13 cellular contexts compared by ENCODE assay signal in genomic region chr4:1745697-1746096, GRCh38. TPM values are rescaled to one million over a fixed set of nuclear protein-coding genes. Genes with fewer than 3 reads are reported as not detected.
DNase-seq lines count a peak whose midpoint lies in the region; ATAC-seq, FAIRE-seq and TF ChIP-seq lines count a peak whose summit lies in the region.
"Had no signal": no experiment of that assay in that cellular context is flagged by ENCODE, and none has a peak within 500 bp of the region (broad histone marks: within the 10 kb centered on the region; RNA-seq: fewer than 3 reads in every experiment).

No MANE protein-coding gene starts in this region.

- H3K79me2 ChIP-seq in HepG2 (ENCODE audit: insufficient read depth, low read length) (no peaks in the 10 kb centered on the region), K562 (ENCODE audit: control insufficient read depth, insufficient read depth, low read length) (no peaks in the 10 kb centered on the region)

- H3K27me3 ChIP-seq in HepG2 (ENCODE audit: control insufficient read depth in 1 of 2, insufficient read depth in 2 of 2, low read length in 2 of 2) (no peaks in the 10 kb centered on the region), right lobe of liver (no peaks in the 10 kb centered on the region), K562 (ENCODE audit: control insufficient read depth in 2 of 2, insufficient read depth in 2 of 2, low read length in 2 of 2) (no peaks in the 10 kb centered on the region)
- H3K27me3 ChIP-seq: BE2C had no signal

- WGBS in HepG2 (ENCODE audit: low lambda C conversion rate): 84% methylated on average over 10 of the region's 12 CpGs
- WGBS in right lobe of liver (ENCODE audit: insufficient coverage, low coverage, low lambda C conversion rate, missing lambda C conversion rate): 69% methylated on average over 4 of the region's 12 CpGs
- WGBS in K562 (ENCODE audit: insufficient coverage, low coverage, missing lambda C conversion rate): 62% methylated on average over 9 of the region's 12 CpGs

- H3K4me1 ChIP-seq in HepG2 (ENCODE audit: insufficient read depth, low read length) (peaks cover 62% of the 10 kb centered on the region), right lobe of liver (peaks cover 0 to 17% (median 3%) of the 10 kb centered on the region in 4 donors), K562 (replicated peaks in 1 of 2; ENCODE audit: control insufficient read depth in 2 of 2, insufficient read depth in 2 of 2, low read length in 2 of 2) (peaks cover 0 to 70% of the 10 kb centered on the region in 2 experiments; a peak in 2 of 5 replicates)
- H3K4me1 ChIP-seq: BE2C had no signal

- H3K27ac ChIP-seq in HepG2 (ENCODE audit: extremely low read length, insufficient read depth, low read length) (no peak overlapping the region), right lobe of liver (peak overlapping the region in 1 of 3 donors; percentile 61), K562 (ENCODE audit: extremely low read depth, low read depth, low read length) (no peak overlapping the region)
- H3K27ac ChIP-seq: KMS-11 had no signal

- CTCF ChIA-PET in HepG2 (lab: Yijun Ruan, JAX; ENCODE audit: low intra/inter-chr PET ratio, low total read pairs) (interaction anchor here (0.7 to 7.5 kb wide), 4 partner anchors 36 to 68 kb away, joined by 3 to 179 read pairs (median 4); no protein-coding TSS in a partner anchor), K562 (lab: Yijun Ruan, JAX; ENCODE audit: low intra/inter-chr PET ratio) (interaction anchor here (6.2 kb wide), 1 partner anchor 64 kb away, joined by 94 read pairs; no protein-coding TSS in a partner anchor)

- H2AFZ ChIP-seq in HepG2 (ENCODE audit: low read length) (no peak overlapping the region), K562 (ENCODE audit: low read depth, low read length) (no peak overlapping the region)

- TF ChIP-seq EP300 in HepG2 (IDR thresholded peaks at IDR 0.05; ENCODE audit: low read depth in 2 of 2, low read length in 2 of 2) (no peak), HepG2 (CRISPR knock-in tag; IDR thresholded peaks at IDR 0.05; ENCODE audit: borderline replicate concordance) (no peak), Ishikawa (IDR thresholded peaks at IDR 0.05; ENCODE audit: borderline replicate concordance) (no peak), K562 (IDR thresholded peaks at IDR 0.05; ENCODE audit: low read length) (no peak)

- in situ Hi-C loops in HepG2 (cut with HindIII; ENCODE audit: extremely low pct_ligation_motif_present, low pct_unique_long_range_greater_than_20kb) (no loop called here), K562 (cut with MboI) (no loop called here)

- BruUV-seq in HepG2 (replicated peaks; lab: Mats Ljungman, UMichigan) (no TSS peak), K562 (replicated peaks; lab: Mats Ljungman, UMichigan) (no TSS peak)

- TF ChIP-seq RAD21 in HepG2 (CRISPR knock-in tag; IDR thresholded peaks at IDR 0.05) (no peak), Ishikawa (IDR thresholded peaks at IDR 0.05; ENCODE audit: low read depth) (no peak), K562 (CRISPR knock-in tag; conservative IDR thresholded peaks at IDR 0.05 in 1 of 2, IDR thresholded peaks at IDR 0.05 in 1 of 2) (no peak)

- FAIRE-seq in HepG2 (lab: Jason Lieb, UNC) (no peak), K562 (lab: Jason Lieb, UNC) (no peak)
- FAIRE-seq: D721Med, GM19239 had no signal

- no peaks in the 10 kb centered on the region for H3K9me3 ChIP-seq in HepG2 (ENCODE audit: low read length)
- H3K9me3 ChIP-seq in right lobe of liver: no peaks in the 10 kb centered on the region
- no peaks in the 10 kb centered on the region for H3K9me3 ChIP-seq in K562 (replicated peaks; ENCODE audit: control insufficient read depth, insufficient read depth, low read depth, low read length)
- H3K9me3 ChIP-seq: BE2C had no signal

- TF ChIP-seq CTCF in HepG2 (CRISPR knock-in tag; IDR thresholded peaks at IDR 0.05): no peak
- no peak for TF ChIP-seq CTCF in right lobe of liver (IDR thresholded peaks at IDR 0.05)
- TF ChIP-seq CTCF in K562 (IDR thresholded peaks at IDR 0.05 in 2 of 3, conservative IDR thresholded peaks at IDR 0.05 in 1 of 3; ENCODE audit: insufficient read depth in 2 of 3, low read depth in 1 of 3, low read length in 3 of 3): no peak

- H4K20me1 ChIP-seq in HepG2 (ENCODE audit: insufficient read depth, low read length) (no peaks in the 10 kb centered on the region), K562 (replicated peaks; ENCODE audit: control insufficient read depth, insufficient read depth, low read length) (no peaks in the 10 kb centered on the region)

- TF ChIP-seq POLR2A in HepG2 (IDR thresholded peaks at IDR 0.05; ENCODE audit: insufficient read depth in 1 of 2, low read depth in 2 of 2, low read length in 2 of 2): no peak
- TF ChIP-seq POLR2A in right lobe of liver (IDR thresholded peaks at IDR 0.05): no peak
- TF ChIP-seq POLR2A in K562 (conservative IDR thresholded peaks at IDR 0.05): peak; percentile 46; the same call in 1 of the 2 replicates

- POLR2A ChIA-PET in HepG2 (lab: Yijun Ruan, JAX): interaction anchor here (0.8 to 5.7 kb wide), 4 partner anchors 21 to 119 kb away, joined by 3 to 45 read pairs (median 19); no protein-coding TSS in a partner anchor
- POLR2A ChIA-PET in K562 (lab: Yijun Ruan, JAX): interaction anchor here (0.9 to 1.4 kb wide), 4 partner anchors 9 to 49 kb away, joined by 3 to 4 read pairs (median 4); partner anchors contain the start of genes TACC3 and TMEM129

- intact Hi-C loops in HepG2 (cut with micrococcal nuclease; ENCODE audit: unreplicated experiment): loop anchor here (1.0 to 5.0 kb wide), 5 partner anchors 21 to 167 kb away; no protein-coding TSS in a partner anchor
- intact Hi-C loops in right lobe of liver (cut with DNase I): loop anchor here in 1 of 2 donors (5.0 to 10.0 kb wide), 2 partner anchors 67 to 159 kb away; no protein-coding TSS in a partner anchor
- intact Hi-C loops in K562 (cut with micrococcal nuclease): loop anchor here (5.0 kb wide), 2 partner anchors 162 to 442 kb away; no protein-coding TSS in a partner anchor

- no peaks in the 10 kb centered on the region for H3K9me1 ChIP-seq in K562 (ENCODE audit: control insufficient read depth, insufficient read depth, low read length)

- H3K4me2 ChIP-seq in HepG2 (ENCODE audit: low read depth, low read length) (peak overlapping the region; percentile 98), K562 (ENCODE audit: insufficient read depth, low read length) (no peak overlapping the region)
- H3K4me2 ChIP-seq: KMS-11 had no signal

- H3K9ac ChIP-seq in HepG2 (ENCODE audit: insufficient read depth, low read depth, low read length) (no peak overlapping the region), K562 (ENCODE audit: insufficient read depth in 1 of 2, low read depth in 2 of 2, low read length in 2 of 2) (peak overlapping the region in 1 of 2 experiments; percentile 32; a peak in 1 of 4 replicates)
- H3K9ac ChIP-seq: KMS-11 had no signal

- DNase-seq in HepG2 (ENCODE audit: low spot score) (no peak), right lobe of liver (no peak), K562 (ENCODE audit: extremely low read depth in 1 of 4, low spot score in 3 of 4) (no peak), DMS153 treated with DMSO at 0.1 percent for 48 hours (lab: John Stamatoyannopoulos, UW; ENCODE audit: unreplicated experiment) (no peak)
- DNase-seq: NCI-H2029 treated with DMSO at 0.1 percent for 48 hours, SIG-M5 had no signal

- H3K36me3 ChIP-seq in HepG2 (replicated peaks in 1 of 2; ENCODE audit: control insufficient read depth in 1 of 2, insufficient read depth in 2 of 2, low read length in 2 of 2) (peaks cover 19 to 26% of the 10 kb centered on the region in 2 experiments), right lobe of liver (peaks cover 0 to 1% (median 0%) of the 10 kb centered on the region in 4 donors), K562 (ENCODE audit: control insufficient read depth, insufficient read depth, low read length) (peaks cover 43% of the 10 kb centered on the region; the same call in 2 of the 3 replicates)

- ATAC-seq in HepG2: no peak
- no peak for ATAC-seq in right lobe of liver
- 0 out of 3 replicates have a peak, but pooled peaks have one; percentile 1 for ATAC-seq in K562
- ATAC-seq in GM18511 (IDR thresholded peaks at IDR 0.05; ENCODE audit: unreplicated experiment): no peak
- no peak for ATAC-seq in GM19324 (IDR thresholded peaks at IDR 0.05; ENCODE audit: low FRiP score, unreplicated experiment)

- H3K4me3 ChIP-seq in HepG2 (replicated peaks in 1 of 3; ENCODE audit: insufficient read depth in 1 of 3, low read depth in 2 of 3, low read length in 3 of 3) (peak overlapping the region in 1 of 3 experiments; percentile 75; a peak in 1 of 6 replicates), right lobe of liver (no peak overlapping the region), K562 (no peak overlapping the region)

RNA-seq across cellular contexts. Expression of gene TACC3, which starts 24.4 kb away (rescaled TPM):
- total RNA-seq in HepG2 (2016; rRNA removed; fragmentation: Illumina TruSeq; extraction: Trizol) (21.2 and 35.4 TPM in 2 replicates), right lobe of liver (1 to 10 TPM; 2.2 to 5.7 (median 4.8) TPM), K562 (2014; rRNA removed) (66.3 and 80.2 TPM in 2 replicates), K562 (2014; rRNA removed; fragmentation: Illumina TruSeq; extraction: Trizol) (47.1 and 49.7 TPM in 2 replicates), K562 (2015; rRNA removed; fragmentation: Illumina TruSeq; extraction: Trizol) (52.1 and 55.6 TPM in 2 replicates), K562 (2021) (112 and 122 TPM in 2 replicates)
- 9.8 and 10.0 TPM in 2 replicates for total RNA-seq in HepG2 (2016; cell fraction: cytosol; rRNA removed; fragmentation: Illumina TruSeq; extraction: Trizol; ENCODE audit: low read depth)
- total RNA-seq in HepG2 (2016; cell fraction: insoluble cytoplasmic fraction; rRNA removed; fragmentation: Illumina TruSeq; extraction: Trizol): 23.8 and 32.4 TPM in 2 replicates
- total RNA-seq in HepG2 (2016; cell fraction: membrane; rRNA removed; fragmentation: Illumina TruSeq; extraction: Trizol): 15.9 and 17.1 TPM in 2 replicates
- total RNA-seq in HepG2 (2016; cell fraction: nucleus; rRNA removed; fragmentation: Illumina TruSeq; extraction: Trizol): 24.3 and 29.3 TPM in 2 replicates
- polyA plus RNA-seq in HepG2 (2011; rRNA removed) (15.7 and 20.3 TPM in 2 replicates), K562 (2011; rRNA removed) (50.3 and 50.8 TPM in 2 replicates), K562 (2014; fragmentation: Illumina TruSeq; extraction: Trizol) (95.2 and 122 TPM in 2 replicates), K562 (2014; fragmentation: Nextera tagmentation; extraction: Ambion mirVana) (1 to 10 TPM; 1.9 to 2.8 TPM), K562 (2014; rRNA removed) (90.1 and 102 TPM in 2 replicates)
- polyA plus RNA-seq in HepG2 (2011; cell fraction: cytosol; rRNA removed): 8.7 and 16.8 TPM in 2 replicates
- polyA plus RNA-seq in HepG2 (2011; cell fraction: nucleus; rRNA removed): 68.2 and 101 TPM in 2 replicates
- polyA plus RNA-seq in HepG2 (2012): 16.3 and 27.3 TPM in 2 replicates
- 5.5 and 6.4 TPM in 2 replicates for polyA plus RNA-seq in HepG2 (2016; cell fraction: cytosol; fragmentation: Illumina TruSeq; extraction: Trizol; ENCODE audit: low read depth)
- 59.5 and 79.8 TPM in 2 replicates for polyA plus RNA-seq in HepG2 (2016; cell fraction: insoluble cytoplasmic fraction; fragmentation: Illumina TruSeq; extraction: Trizol; ENCODE audit: low read depth)
- polyA plus RNA-seq in HepG2 (2016; cell fraction: membrane; fragmentation: Illumina TruSeq; extraction: Trizol; ENCODE audit: low read depth): 10.8 and 13.8 TPM in 2 replicates
- polyA plus RNA-seq in HepG2 (2016; cell fraction: nucleus; fragmentation: Illumina TruSeq; extraction: Trizol; ENCODE audit: insufficient read depth, low read depth): 133 and 138 TPM in 2 replicates
- 12.7 and 22.2 TPM in 2 replicates for polyA minus RNA-seq in HepG2 (2011; rRNA and poly(A)+ RNA removed; ENCODE audit: low replicate concordance)
- polyA minus RNA-seq in HepG2 (2011; cell fraction: cytosol; rRNA and poly(A)+ RNA removed): 7.4 and 8.9 TPM in 2 replicates
- polyA minus RNA-seq in HepG2 (2011; cell fraction: nucleus; rRNA and poly(A)+ RNA removed): 10.9 and 13.8 TPM in 2 replicates
- 114 and 225 TPM in 2 replicates for total RNA-seq in K562 (2011; cell fraction: chromatin; rRNA removed; ENCODE audit: low replicate concordance)
- total RNA-seq in K562 (2011; cell fraction: nucleolus; rRNA removed): 114 and 126 TPM in 2 replicates
- total RNA-seq in K562 (2011; cell fraction: nucleoplasm; rRNA removed): 94.5 and 103 TPM in 2 replicates
- polyA plus RNA-seq in K562 (2011; cell fraction: cytosol; rRNA removed): 45.2 and 61.0 TPM in 2 replicates
- 150 and 212 TPM in 2 replicates for polyA plus RNA-seq in K562 (2011; cell fraction: nucleus; rRNA removed)
- polyA plus RNA-seq in K562 (2012): 93.9 and 100.0 TPM in 2 replicates
- polyA minus RNA-seq in K562 (2011; rRNA and poly(A)+ RNA removed): 16.5 and 18.3 TPM in 2 replicates
- polyA minus RNA-seq in K562 (2011; cell fraction: cytosol; rRNA and poly(A)+ RNA removed): 37.4 and 55.6 TPM in 2 replicates
- polyA minus RNA-seq in K562 (2011; cell fraction: nucleus; rRNA and poly(A)+ RNA removed): 40.5 and 49.1 TPM in 2 replicates

RNA-seq across cellular contexts. Expression of gene TMEM129, which starts 24.6 kb away (rescaled TPM):
- 15.5 and 25.8 TPM in 2 replicates for total RNA-seq in HepG2 (2016; rRNA removed; fragmentation: Illumina TruSeq; extraction: Trizol)
- 9.2 and 12.7 TPM in 2 replicates for total RNA-seq in HepG2 (2016; cell fraction: cytosol; rRNA removed; fragmentation: Illumina TruSeq; extraction: Trizol; ENCODE audit: low read depth)
- total RNA-seq in HepG2 (2016; cell fraction: insoluble cytoplasmic fraction; rRNA removed; fragmentation: Illumina TruSeq; extraction: Trizol): 14.4 and 26.2 TPM in 2 replicates
- 28.5 and 34.5 TPM in 2 replicates for total RNA-seq in HepG2 (2016; cell fraction: membrane; rRNA removed; fragmentation: Illumina TruSeq; extraction: Trizol)
- total RNA-seq in HepG2 (2016; cell fraction: nucleus; rRNA removed; fragmentation: Illumina TruSeq; extraction: Trizol): 20.4 and 23.0 TPM in 2 replicates
- 19.0 and 36.1 TPM in 2 replicates for polyA plus RNA-seq in HepG2 (2011; rRNA removed)
- 18.9 and 32.3 TPM in 2 replicates for polyA plus RNA-seq in HepG2 (2011; cell fraction: cytosol; rRNA removed)
- polyA plus RNA-seq in HepG2 (2011; cell fraction: nucleus; rRNA removed): 79.1 and 84.6 TPM in 2 replicates
- polyA plus RNA-seq in HepG2 (2012): 16.1 and 20.7 TPM in 2 replicates
- polyA plus RNA-seq in HepG2 (2016; cell fraction: cytosol; fragmentation: Illumina TruSeq; extraction: Trizol; ENCODE audit: low read depth): 9.4 and 10.4 TPM in 2 replicates
- 14.1 and 16.2 TPM in 2 replicates for polyA plus RNA-seq in HepG2 (2016; cell fraction: insoluble cytoplasmic fraction; fragmentation: Illumina TruSeq; extraction: Trizol; ENCODE audit: low read depth)
- polyA plus RNA-seq in HepG2 (2016; cell fraction: membrane; fragmentation: Illumina TruSeq; extraction: Trizol; ENCODE audit: low read depth): 21.6 and 23.3 TPM in 2 replicates
- 36.1 and 41.5 TPM in 2 replicates for polyA plus RNA-seq in HepG2 (2016; cell fraction: nucleus; fragmentation: Illumina TruSeq; extraction: Trizol; ENCODE audit: insufficient read depth, low read depth)
- polyA minus RNA-seq in HepG2 (2011; rRNA and poly(A)+ RNA removed; ENCODE audit: low replicate concordance): 7.1 and 61.3 TPM in 2 replicates
- 18.8 and 21.5 TPM in 2 replicates for polyA minus RNA-seq in HepG2 (2011; cell fraction: cytosol; rRNA and poly(A)+ RNA removed)
- 6.4 and 8.5 TPM in 2 replicates for polyA minus RNA-seq in HepG2 (2011; cell fraction: nucleus; rRNA and poly(A)+ RNA removed)
- total RNA-seq in right lobe of liver: 10 to 100 TPM; 13.8 to 51.0 (median 25.4) TPM
- 25.4 and 79.9 TPM in 2 replicates for total RNA-seq in K562 (2011; cell fraction: chromatin; rRNA removed; ENCODE audit: low replicate concordance)
- 85.2 and 91.1 TPM in 2 replicates for total RNA-seq in K562 (2011; cell fraction: nucleolus; rRNA removed)
- 51.7 and 55.1 TPM in 2 replicates for total RNA-seq in K562 (2011; cell fraction: nucleoplasm; rRNA removed)
- total RNA-seq in K562 (2014; rRNA removed): 34.3 and 44.0 TPM in 2 replicates
- 5.8 and 7.8 TPM in 2 replicates for total RNA-seq in K562 (2014; rRNA removed; fragmentation: Illumina TruSeq; extraction: Trizol)
- total RNA-seq in K562 (2015; rRNA removed; fragmentation: Illumina TruSeq; extraction: Trizol): 18.4 and 20.4 TPM in 2 replicates
- total RNA-seq in K562 (2021): 40.0 and 40.3 TPM in 2 replicates
- polyA plus RNA-seq in K562 (2011; rRNA removed): 17.9 and 28.9 TPM in 2 replicates
- 37.3 and 93.7 TPM in 2 replicates for polyA plus RNA-seq in K562 (2011; cell fraction: cytosol; rRNA removed)
- 100 and 135 TPM in 2 replicates for polyA plus RNA-seq in K562 (2011; cell fraction: nucleus; rRNA removed)
- polyA plus RNA-seq in K562 (2012): 23.2 and 37.4 TPM in 2 replicates
- 18.8 and 24.3 TPM in 2 replicates for polyA plus RNA-seq in K562 (2014; fragmentation: Illumina TruSeq; extraction: Trizol)
- polyA plus RNA-seq in K562 (2014; fragmentation: Nextera tagmentation; extraction: Ambion mirVana): under 1 TPM; 0.34 to 0.53 TPM
- polyA plus RNA-seq in K562 (2014; rRNA removed): 42.9 and 47.2 TPM in 2 replicates
- 5.4 and 10.2 TPM in 2 replicates for polyA minus RNA-seq in K562 (2011; rRNA and poly(A)+ RNA removed)
- 23.7 and 31.6 TPM in 2 replicates for polyA minus RNA-seq in K562 (2011; cell fraction: cytosol; rRNA and poly(A)+ RNA removed)
- 19.1 and 20.1 TPM in 2 replicates for polyA minus RNA-seq in K562 (2011; cell fraction: nucleus; rRNA and poly(A)+ RNA removed)

RNA-seq across cellular contexts. Expression of gene SLBP, which starts 33.6 kb away (rescaled TPM):
- total RNA-seq in HepG2 (2016; rRNA removed; fragmentation: Illumina TruSeq; extraction: Trizol) (104 and 131 TPM in 2 replicates), right lobe of liver (10 to 100 TPM; 13.1 to 30.8 (median 14.7) TPM), K562 (2014; rRNA removed) (185 and 221 TPM in 2 replicates), K562 (2014; rRNA removed; fragmentation: Illumina TruSeq; extraction: Trizol) (161 and 175 TPM in 2 replicates), K562 (2015; rRNA removed; fragmentation: Illumina TruSeq; extraction: Trizol) (148 and 164 TPM in 2 replicates), K562 (2021) (123 and 128 TPM in 2 replicates)
- total RNA-seq in HepG2 (2016; cell fraction: cytosol; rRNA removed; fragmentation: Illumina TruSeq; extraction: Trizol; ENCODE audit: low read depth): 19.5 and 20.5 TPM in 2 replicates
- total RNA-seq in HepG2 (2016; cell fraction: insoluble cytoplasmic fraction; rRNA removed; fragmentation: Illumina TruSeq; extraction: Trizol): 103 and 128 TPM in 2 replicates
- total RNA-seq in HepG2 (2016; cell fraction: membrane; rRNA removed; fragmentation: Illumina TruSeq; extraction: Trizol): 43.3 and 44.2 TPM in 2 replicates
- 39.3 and 41.5 TPM in 2 replicates for total RNA-seq in HepG2 (2016; cell fraction: nucleus; rRNA removed; fragmentation: Illumina TruSeq; extraction: Trizol)
- polyA plus RNA-seq in HepG2 (2011; rRNA removed) (29.8 and 43.9 TPM in 2 replicates), K562 (2011; rRNA removed) (121 and 191 TPM in 2 replicates), K562 (2014; fragmentation: Illumina TruSeq; extraction: Trizol) (171 and 214 TPM in 2 replicates), K562 (2014; fragmentation: Nextera tagmentation; extraction: Ambion mirVana) (10 to 100 TPM; 49.4 to 81.8 TPM), K562 (2014; rRNA removed) (157 and 162 TPM in 2 replicates)
- 22.0 and 30.6 TPM in 2 replicates for polyA plus RNA-seq in HepG2 (2011; cell fraction: cytosol; rRNA removed)
- 12.8 and 13.8 TPM in 2 replicates for polyA plus RNA-seq in HepG2 (2011; cell fraction: nucleus; rRNA removed)
- 30.0 and 43.7 TPM in 2 replicates for polyA plus RNA-seq in HepG2 (2012)
- polyA plus RNA-seq in HepG2 (2016; cell fraction: cytosol; fragmentation: Illumina TruSeq; extraction: Trizol; ENCODE audit: low read depth): 10.3 and 11.7 TPM in 2 replicates
- polyA plus RNA-seq in HepG2 (2016; cell fraction: insoluble cytoplasmic fraction; fragmentation: Illumina TruSeq; extraction: Trizol; ENCODE audit: low read depth): 140 and 142 TPM in 2 replicates
- polyA plus RNA-seq in HepG2 (2016; cell fraction: membrane; fragmentation: Illumina TruSeq; extraction: Trizol; ENCODE audit: low read depth): 24.5 and 24.6 TPM in 2 replicates
- 69.4 and 73.3 TPM in 2 replicates for polyA plus RNA-seq in HepG2 (2016; cell fraction: nucleus; fragmentation: Illumina TruSeq; extraction: Trizol; ENCODE audit: insufficient read depth, low read depth)
- polyA minus RNA-seq in HepG2 (2011; rRNA and poly(A)+ RNA removed; ENCODE audit: low replicate concordance): 12.5 and 24.7 TPM in 2 replicates
- 19.7 and 22.7 TPM in 2 replicates for polyA minus RNA-seq in HepG2 (2011; cell fraction: cytosol; rRNA and poly(A)+ RNA removed)
- polyA minus RNA-seq in HepG2 (2011; cell fraction: nucleus; rRNA and poly(A)+ RNA removed): 10.8 and 13.7 TPM in 2 replicates
- total RNA-seq in K562 (2011; cell fraction: chromatin; rRNA removed; ENCODE audit: low replicate concordance): 30.7 and 52.5 TPM in 2 replicates
- 27.1 and 28.9 TPM in 2 replicates for total RNA-seq in K562 (2011; cell fraction: nucleolus; rRNA removed)
- total RNA-seq in K562 (2011; cell fraction: nucleoplasm; rRNA removed): 42.8 and 65.1 TPM in 2 replicates
- polyA plus RNA-seq in K562 (2011; cell fraction: cytosol; rRNA removed): 86.2 and 92.0 TPM in 2 replicates
- 39.9 and 51.3 TPM in 2 replicates for polyA plus RNA-seq in K562 (2011; cell fraction: nucleus; rRNA removed)
- polyA plus RNA-seq in K562 (2012): 91.7 and 104 TPM in 2 replicates
- 103 and 121 TPM in 2 replicates for polyA minus RNA-seq in K562 (2011; rRNA and poly(A)+ RNA removed)
- polyA minus RNA-seq in K562 (2011; cell fraction: cytosol; rRNA and poly(A)+ RNA removed): 51.2 and 63.8 TPM in 2 replicates
- polyA minus RNA-seq in K562 (2011; cell fraction: nucleus; rRNA and poly(A)+ RNA removed): 14.9 and 23.8 TPM in 2 replicates

RNA-seq across cellular contexts. Expression of gene FGFR3, which starts 47.4 kb away (rescaled TPM):
- total RNA-seq in HepG2 (2016; rRNA removed; fragmentation: Illumina TruSeq; extraction: Trizol) (40.2 and 103 TPM in 2 replicates), right lobe of liver (10 to 100 TPM; 14.3 to 30.0 (median 25.7) TPM), K562 (2014; rRNA removed) (39.9 and 43.8 TPM in 2 replicates), K562 (2014; rRNA removed; fragmentation: Illumina TruSeq; extraction: Trizol) (6.3 and 6.5 TPM in 2 replicates), K562 (2015; rRNA removed; fragmentation: Illumina TruSeq; extraction: Trizol) (12.7 and 14.1 TPM in 2 replicates), K562 (2021) (47.8 and 60.4 TPM in 2 replicates)
- total RNA-seq in HepG2 (2016; cell fraction: cytosol; rRNA removed; fragmentation: Illumina TruSeq; extraction: Trizol; ENCODE audit: low read depth): 18.3 and 22.4 TPM in 2 replicates
- 38.7 and 106 TPM in 2 replicates for total RNA-seq in HepG2 (2016; cell fraction: insoluble cytoplasmic fraction; rRNA removed; fragmentation: Illumina TruSeq; extraction: Trizol)
- total RNA-seq in HepG2 (2016; cell fraction: membrane; rRNA removed; fragmentation: Illumina TruSeq; extraction: Trizol): 39.4 and 45.4 TPM in 2 replicates
- 114 and 144 TPM in 2 replicates for total RNA-seq in HepG2 (2016; cell fraction: nucleus; rRNA removed; fragmentation: Illumina TruSeq; extraction: Trizol)
- polyA plus RNA-seq in HepG2 (2011; rRNA removed) (109 and 159 TPM in 2 replicates), K562 (2011; rRNA removed) (20.4 and 21.7 TPM in 2 replicates), K562 (2014; fragmentation: Illumina TruSeq; extraction: Trizol) (8.4 and 22.9 TPM in 2 replicates), K562 (2014; fragmentation: Nextera tagmentation; extraction: Ambion mirVana) (1 to 10 TPM; 1.2 to 1.7 TPM), K562 (2014; rRNA removed) (48.9 and 51.5 TPM in 2 replicates)
- polyA plus RNA-seq in HepG2 (2011; cell fraction: cytosol; rRNA removed): 87.8 and 132 TPM in 2 replicates
- 914 and 1,354 TPM in 2 replicates for polyA plus RNA-seq in HepG2 (2011; cell fraction: nucleus; rRNA removed)
- polyA plus RNA-seq in HepG2 (2012): 127 and 140 TPM in 2 replicates
- polyA plus RNA-seq in HepG2 (2016; cell fraction: cytosol; fragmentation: Illumina TruSeq; extraction: Trizol; ENCODE audit: low read depth): 6.7 and 7.6 TPM in 2 replicates
- 36.5 and 42.1 TPM in 2 replicates for polyA plus RNA-seq in HepG2 (2016; cell fraction: insoluble cytoplasmic fraction; fragmentation: Illumina TruSeq; extraction: Trizol; ENCODE audit: low read depth)
- polyA plus RNA-seq in HepG2 (2016; cell fraction: membrane; fragmentation: Illumina TruSeq; extraction: Trizol; ENCODE audit: low read depth): 24.3 and 24.6 TPM in 2 replicates
- polyA plus RNA-seq in HepG2 (2016; cell fraction: nucleus; fragmentation: Illumina TruSeq; extraction: Trizol; ENCODE audit: insufficient read depth, low read depth): 393 and 407 TPM in 2 replicates
- 7.3 and 222 TPM in 2 replicates for polyA minus RNA-seq in HepG2 (2011; rRNA and poly(A)+ RNA removed; ENCODE audit: low replicate concordance)
- polyA minus RNA-seq in HepG2 (2011; cell fraction: cytosol; rRNA and poly(A)+ RNA removed): 97.8 and 100 TPM in 2 replicates
- polyA minus RNA-seq in HepG2 (2011; cell fraction: nucleus; rRNA and poly(A)+ RNA removed): 130 and 153 TPM in 2 replicates
- 54.4 and 166 TPM in 2 replicates for total RNA-seq in K562 (2011; cell fraction: chromatin; rRNA removed; ENCODE audit: low replicate concordance)
- 200 and 208 TPM in 2 replicates for total RNA-seq in K562 (2011; cell fraction: nucleolus; rRNA removed)
- total RNA-seq in K562 (2011; cell fraction: nucleoplasm; rRNA removed): 76.8 and 80.7 TPM in 2 replicates
- polyA plus RNA-seq in K562 (2011; cell fraction: cytosol; rRNA removed): 18.7 and 54.2 TPM in 2 replicates
- 176 and 334 TPM in 2 replicates for polyA plus RNA-seq in K562 (2011; cell fraction: nucleus; rRNA removed)
- 15.0 and 22.4 TPM in 2 replicates for polyA plus RNA-seq in K562 (2012)
- 3.9 and 9.3 TPM in 2 replicates for polyA minus RNA-seq in K562 (2011; rRNA and poly(A)+ RNA removed)
- 30.2 and 37.6 TPM in 2 replicates for polyA minus RNA-seq in K562 (2011; cell fraction: cytosol; rRNA and poly(A)+ RNA removed)
- 59.1 and 74.0 TPM in 2 replicates for polyA minus RNA-seq in K562 (2011; cell fraction: nucleus; rRNA and poly(A)+ RNA removed)

Comparison
In these comparisons a context has a peak if more than half of its experiments do, and no peak if none do; other contexts are left out.
1. Of the 241 proteins assayed by ChIP-seq in both HepG2 and K562: peak only in HepG2: FOXO4, MXD1, NCOA1 and RBM22; only in K562: POLR2A and POLR2AphosphoS2; in both: none; in neither: 235.